25 cellular contexts compared by ENCODE assay signal in genomic region chr4:41686893-41687292, GRCh38.
"Had no signal": no experiment of that assay in that cellular context is flagged by ENCODE, and none has a peak within 500 bp of the region (broad histone marks: within the 10 kb centered on the region; RNA-seq: fewer than 3 reads in every experiment).

No MANE protein-coding gene starts in this region.

- H3K36me3 Mint-ChIP-seq: natural killer cell; neural progenitor cell; stimulated activated effector memory CD8-positive, alpha-beta T cell treated with anti-CD3 and anti-CD28 coated beads, Interleukin-12 subunit alpha, Interleukin-12 subunit beta, amount 100 ng/mL, for 72 hours; stimulated activated naive B cell treated with anti-CD40 and anti-IgM and Interleukin-4, amounts not matched to agents 10 μg/mL and 1 μg/mL and 100 μg/mL, for 72 hours had no signal

- H3K27ac ChIP-seq: neural progenitor cell, ovary, parathyroid adenoma, psoas muscle, right lobe of liver, sigmoid colon, stomach, thoracic aorta, thyroid gland, tibial nerve, upper lobe of left lung, vagina had no signal

- H3K4me1 Mint-ChIP-seq: natural killer cell; nephron; neural progenitor cell; stimulated activated effector memory CD8-positive, alpha-beta T cell treated with anti-CD3 and anti-CD28 coated beads, Interleukin-12 subunit alpha, Interleukin-12 subunit beta, amount 100 ng/mL, for 72 hours; stimulated activated naive B cell treated with anti-CD40 and anti-IgM and Interleukin-4, amounts not matched to agents 10 μg/mL and 1 μg/mL and 100 μg/mL, for 72 hours had no signal

- DNase-seq: natural killer cell; occipital lobe; ovary; psoas muscle; right cardiac atrium; right lobe of liver; sigmoid colon; small intestine; stimulated activated CD4-positive, alpha-beta T cell treated with anti-CD3 and anti-CD28 coated beads, Interleukin-15, amount 100 ng/mL, for 24 hours; stimulated activated CD4-positive, alpha-beta T cell treated with anti-CD3 and anti-CD28 coated beads, Interleukin-4, amount 100 ng/mL, for 24 hours; stimulated activated naive B cell treated with anti-CD40 and anti-IgM and Interleukin-4, amounts not matched to agents 10 μg/mL and 1 μg/mL and 100 μg/mL, for 72 hours; stimulated activated naive CD4-positive, alpha-beta T cell treated with Interleukin-2 at 50 U/mL for 16 hours; stomach; thyroid gland; trophoblast cell; upper lobe of left lung had no signal

- H3K4me3 Mint-ChIP-seq: natural killer cell; nephron; neural progenitor cell; stimulated activated effector memory CD8-positive, alpha-beta T cell treated with anti-CD3 and anti-CD28 coated beads, Interleukin-12 subunit alpha, Interleukin-12 subunit beta, amount 100 ng/mL, for 72 hours; stimulated activated naive B cell treated with anti-CD40 and anti-IgM and Interleukin-4, amounts not matched to agents 10 μg/mL and 1 μg/mL and 100 μg/mL, for 72 hours; stimulated activated naive CD8-positive, alpha-beta T cell treated with anti-CD3 and anti-CD28 coated beads, Interleukin-15, Interleukin-2, amounts not matched to agents 100 ng/mL and 50 ng/mL, for 24 hours had no signal

- H3K27ac Mint-ChIP-seq: natural killer cell; nephron; neural progenitor cell; progenitor cell of endocrine pancreas; stimulated activated effector memory CD8-positive, alpha-beta T cell treated with anti-CD3 and anti-CD28 coated beads, Interleukin-12 subunit alpha, Interleukin-12 subunit beta, amount 100 ng/mL, for 72 hours; stimulated activated naive B cell treated with anti-CD40 and anti-IgM and Interleukin-4, amounts not matched to agents 10 μg/mL and 1 μg/mL and 100 μg/mL, for 72 hours; stimulated activated naive CD8-positive, alpha-beta T cell treated with anti-CD3 and anti-CD28 coated beads, Interleukin-15, Interleukin-2, amounts not matched to agents 100 ng/mL and 50 ng/mL, for 24 hours had no signal

- H3K4me3 ChIP-seq: neural progenitor cell, ovary, psoas muscle, right lobe of liver, sigmoid colon, stomach, thoracic aorta, thyroid gland, tibial nerve, upper lobe of left lung, vagina had no signal

- H3K9me3 Mint-ChIP-seq: nephron; neural progenitor cell; stimulated activated naive B cell treated with anti-CD40 and anti-IgM and Interleukin-4, amounts not matched to agents 10 μg/mL and 1 μg/mL and 100 μg/mL, for 72 hours; stimulated activated naive CD8-positive, alpha-beta T cell treated with anti-CD3 and anti-CD28 coated beads, Interleukin-15, Interleukin-2, amounts not matched to agents 100 ng/mL and 50 ng/mL, for 24 hours had no signal

- H3K27me3 ChIP-seq: neural progenitor cell, ovary, right lobe of liver, sigmoid colon, stomach, thyroid gland, tibial nerve, upper lobe of left lung, vagina had no signal

- H3K27me3 Mint-ChIP-seq: progenitor cell of endocrine pancreas had no signal
